Comparison of ENCODE assay signal across 31 cellular contexts in the genomic region with DNA sequence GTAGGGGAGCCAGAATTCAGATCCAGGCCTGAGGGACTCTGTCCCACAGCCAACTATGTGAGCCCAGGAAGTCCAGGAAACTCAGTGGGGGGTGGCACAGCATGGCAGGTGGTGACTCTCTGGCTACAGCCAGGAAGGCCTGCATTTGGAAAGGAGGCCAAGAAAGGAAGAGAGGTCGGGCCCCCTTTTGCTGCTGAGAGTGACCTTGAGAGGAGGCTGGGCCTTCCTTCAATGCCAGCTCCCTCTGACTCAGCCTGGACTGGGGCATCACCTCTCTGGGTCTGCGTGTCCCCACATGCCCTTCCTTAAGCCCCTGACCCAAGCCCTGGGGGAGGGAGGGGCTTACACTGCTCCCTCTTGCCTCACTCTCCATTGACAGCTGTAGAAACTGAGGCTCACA. TPM values are rescaled to one million over a fixed set of nuclear protein-coding genes. Genes with fewer than 3 reads are reported as not detected.
DNase-seq lines count a peak whose midpoint lies in the region; ATAC-seq and TF ChIP-seq lines count a peak whose summit lies in the region.
"Had no signal": no experiment of that assay in that cellular context is flagged by ENCODE, and none has a peak within 500 bp of the region (broad histone marks: within the 10 kb centered on the region; RNA-seq: fewer than 3 reads in every experiment).

No MANE protein-coding gene starts in this region.

- no peak for TF ChIP-seq POLR2A in transverse colon (IDR thresholded peaks at IDR 0.05)

- no peak for TF ChIP-seq CTCF in chondrocyte (IDR thresholded peaks at IDR 0.05)
- no peak for TF ChIP-seq CTCF in osteoblast (IDR thresholded peaks at IDR 0.05; ENCODE audit: extremely low read depth, low read depth, low read length)
- TF ChIP-seq CTCF in transverse colon (IDR thresholded peaks at IDR 0.05): no peak
- no peak for TF ChIP-seq CTCF in upper lobe of right lung (IDR thresholded peaks at IDR 0.05)

- H2AFZ ChIP-seq in osteoblast (ENCODE audit: low read length): no peak overlapping the region

- H3K36me3 Mint-ChIP-seq in chondrocyte (ENCODE audit: low read depth): no peaks in the 10 kb centered on the region
- H3K36me3 Mint-ChIP-seq: activated naive CD4-positive, alpha-beta T cell treated with anti-CD3 and anti-CD28 coated beads, Interleukin-2, amount 50 U/mL, for 24 hours had no signal

- no peak for ATAC-seq in upper lobe of right lung
- ATAC-seq: activated CD8-positive, alpha-beta T cell treated with anti-CD3 and anti-CD28 coated beads, Interleukin-2, amount 10 ng/mL, durations not matched to agents 7 days and 5 days; activated T-helper 17 cell treated with anti-CD3 and anti-CD28 coated beads, Interleukin-2, amount 50 U/mL, for 72 hours; gastrocnemius medialis; GM12878 had no signal

- H3K27me3 ChIP-seq in osteoblast (ENCODE audit: insufficient read depth, low read length): no peaks in the 10 kb centered on the region
- no peaks in the 10 kb centered on the region for H3K27me3 ChIP-seq in transverse colon
- no peaks in the 10 kb centered on the region for H3K27me3 ChIP-seq in upper lobe of right lung
- H3K27me3 ChIP-seq: gastrocnemius medialis, ovary had no signal

- in situ Hi-C loops in transverse colon (cut with MboI; ENCODE audit: low pct_ligation_motif_present in 1 of 4, low pct_unique_long_range_greater_than_20kb in 1 of 4, low sequenced_read_pairs in 3 of 4): no loop called here

- H3K4me1 ChIP-seq in osteoblast (ENCODE audit: insufficient read depth, low read length): peaks cover 9% of the 10 kb centered on the region
- no peaks in the 10 kb centered on the region for H3K4me1 ChIP-seq in transverse colon
- H3K4me1 ChIP-seq in upper lobe of right lung: no peaks in the 10 kb centered on the region
- H3K4me1 ChIP-seq: breast epithelium had no signal

- H3K27me3 Mint-ChIP-seq in chondrocyte (ENCODE audit: low read depth): no peaks in the 10 kb centered on the region
- H3K27me3 Mint-ChIP-seq: activated naive CD4-positive, alpha-beta T cell treated with anti-CD3 and anti-CD28 coated beads, Interleukin-2, amount 50 U/mL, for 24 hours; activated T-helper 17 cell treated with anti-CD3 and anti-CD28 coated beads, Interleukin-2, amount 50 U/mL, for 72 hours had no signal

- peak; percentile 3 for DNase-seq in GM03348 (ENCODE audit: low spot score)
- DNase-seq in NCI-H82 (lab: John Stamatoyannopoulos, UW): peak; percentile 54
- no peak for DNase-seq in chondrocyte (ENCODE audit: low spot score)
- DNase-seq in osteoblast (ENCODE audit: insufficient read length, low spot score, missing footprints): peak; percentile 65
- no peak for DNase-seq in transverse colon
- DNase-seq in stimulated activated CD4-positive, alpha-beta T cell treated with anti-CD3 and anti-CD28 coated beads, Interleukin-2, amount 100 ng/mL, for 48 hours: no peak
- DNase-seq in upper lobe of right lung: no peak
- no peak for DNase-seq in NCI-H1694 treated with DMSO at 0.1 percent for 48 hours (lab: John Stamatoyannopoulos, UW)
- DNase-seq: activated CD8-positive, alpha-beta T cell treated with anti-CD3 and anti-CD28 coated beads, Interleukin-2, amount 10 ng/mL, durations not matched to agents 7 days and 5 days; CD4-positive, alpha-beta T cell; gastrocnemius medialis; HFFc6; NCI-H1105; NCI-H1930; NCI-H510A treated with DMSO at 0.1 percent for 48 hours; nephron progenitor cell; OCI-M1; ovary; stimulated activated naive CD4-positive, alpha-beta T cell treated with Interleukin-2 at 50 U/mL for 16 hours had no signal

- TF ChIP-seq EP300 in transverse colon (IDR thresholded peaks at IDR 0.05; ENCODE audit: low read depth): no peak

- H3K9me3 Mint-ChIP-seq in chondrocyte (ENCODE audit: low read depth): peaks cover 4% of the 10 kb centered on the region
- H3K9me3 Mint-ChIP-seq: activated naive CD4-positive, alpha-beta T cell treated with anti-CD3 and anti-CD28 coated beads, Interleukin-2, amount 50 U/mL, for 24 hours; activated T-helper 17 cell treated with anti-CD3 and anti-CD28 coated beads, Interleukin-2, amount 50 U/mL, for 72 hours; CD4-positive, alpha-beta T cell; T-helper 2 cell treated with Interferon-gamma antibody and Interleukin-4, amounts not matched to agents 5 μg/mL and 100 μg/mL, for 36 hours had no signal

- H3K4me2 ChIP-seq in osteoblast (ENCODE audit: insufficient read depth, low read length): no peak overlapping the region

- WGBS in transverse colon (ENCODE audit: low coverage in 1 of 2), 2 donors: 67% methylated on average over 1 of the region's 2 CpGs; no CpG with 5 or more reads in 1 of the 2 donors

- no peaks in the 10 kb centered on the region for H4K20me1 ChIP-seq in osteoblast (ENCODE audit: insufficient read depth, low read length)

- H3K27ac ChIP-seq in osteoblast (ENCODE audit: low read depth, low read length) (no peak overlapping the region), transverse colon (no peak overlapping the region), upper lobe of right lung (no peak overlapping the region)
- H3K27ac ChIP-seq: breast epithelium, ovary, skin epidermis had no signal

- H3K9me3 ChIP-seq in osteoblast (ENCODE audit: low read depth, low read length) (no peaks in the 10 kb centered on the region), transverse colon (no peaks in the 10 kb centered on the region), upper lobe of right lung (no peaks in the 10 kb centered on the region)
- H3K9me3 ChIP-seq: gastrocnemius medialis, ovary had no signal

- H3K4me3 ChIP-seq in osteoblast (ENCODE audit: insufficient read depth, low read length) (no peak overlapping the region), transverse colon (no peak overlapping the region), upper lobe of right lung (no peak overlapping the region)
- H3K4me3 ChIP-seq: breast epithelium, gastrocnemius medialis, GM12878, lung, ovary, skin epidermis had no signal

- H3K27ac Mint-ChIP-seq in chondrocyte (ENCODE audit: unreplicated experiment): peak overlapping the region; percentile 36
- H3K27ac Mint-ChIP-seq: activated CD8-positive, alpha-beta T cell treated with anti-CD3 and anti-CD28 coated beads, Interleukin-2, amount 10 ng/mL, durations not matched to agents 7 days and 5 days; activated naive CD4-positive, alpha-beta T cell treated with anti-CD3 and anti-CD28 coated beads, Interleukin-2, amount 50 U/mL, for 24 hours; activated T-helper 17 cell treated with anti-CD3 and anti-CD28 coated beads, Interleukin-2, amount 50 U/mL, for 72 hours; CD4-positive, alpha-beta T cell; HFFc6; IgD-negative memory B cell; nephron progenitor cell; T-helper 2 cell treated with Interferon-gamma antibody and Interleukin-4, amounts not matched to agents 5 μg/mL and 100 μg/mL, for 36 hours had no signal

- H3K4me1 Mint-ChIP-seq in chondrocyte (ENCODE audit: low read depth): peaks cover 54% of the 10 kb centered on the region
- H3K4me1 Mint-ChIP-seq: activated naive CD4-positive, alpha-beta T cell treated with anti-CD3 and anti-CD28 coated beads, Interleukin-2, amount 50 U/mL, for 24 hours; activated T-helper 17 cell treated with anti-CD3 and anti-CD28 coated beads, Interleukin-2, amount 50 U/mL, for 72 hours; IgD-negative memory B cell had no signal

- H3K79me2 ChIP-seq in osteoblast (ENCODE audit: insufficient read depth, low read length): no peaks in the 10 kb centered on the region

- H3K36me3 ChIP-seq in osteoblast (ENCODE audit: insufficient read depth, low read length) (no peaks in the 10 kb centered on the region), transverse colon (no peaks in the 10 kb centered on the region), upper lobe of right lung (no peaks in the 10 kb centered on the region)
- H3K36me3 ChIP-seq: breast epithelium, gastrocnemius medialis, ovary had no signal

- no peak overlapping the region for H3K4me3 Mint-ChIP-seq in chondrocyte (ENCODE audit: unreplicated experiment)
- H3K4me3 Mint-ChIP-seq: activated CD8-positive, alpha-beta T cell treated with anti-CD3 and anti-CD28 coated beads, Interleukin-2, amount 10 ng/mL, durations not matched to agents 7 days and 5 days; activated naive CD4-positive, alpha-beta T cell treated with anti-CD3 and anti-CD28 coated beads, Interleukin-2, amount 50 U/mL, for 24 hours; activated T-helper 17 cell treated with anti-CD3 and anti-CD28 coated beads, Interleukin-2, amount 50 U/mL, for 72 hours; CD4-positive, alpha-beta T cell; HFFc6; IgD-negative memory B cell; nephron progenitor cell; T-helper 2 cell treated with Interferon-gamma antibody and Interleukin-4, amounts not matched to agents 5 μg/mL and 100 μg/mL, for 36 hours had no signal

- intact Hi-C loops in transverse colon (cut with DNase I; ENCODE audit: low total_unique reads) (no loop called here), upper lobe of right lung (cut with DNase I) (no loop called here)

RNA-seq across cellular contexts. Expression of gene MYL10, which starts 6.4 kb away (rescaled TPM):
- 3.4 to 5.1 TPM (median 4.7 TPM) in 3 replicates for total RNA-seq in chondrocyte
- not detected in 2 replicates for total RNA-seq in osteoblast
- total RNA-seq in transverse colon: not detected
- total RNA-seq in upper lobe of right lung: not detected
- total RNA-seq: activated CD8-positive, alpha-beta T cell treated with anti-CD3 and anti-CD28 coated beads, Interleukin-2, amount 10 ng/mL, durations not matched to agents 7 days and 5 days; activated T-helper 17 cell treated with anti-CD3 and anti-CD28 coated beads, Interleukin-2, amount 50 U/mL, for 72 hours; breast epithelium; CD4-positive, alpha-beta T cell; fibroblast of lung; GM12878; HFFc6; HT-29; lung; ovary; renal cortical epithelial cell; temporal lobe had no signal

Comparison
In these comparisons a context has a peak if more than half of its experiments do, and no peak if none do; other contexts are left out.
1. DNase-seq: peak in GM03348 (single experiment), NCI-H82 (single experiment) and osteoblast (single experiment); none in chondrocyte (single experiment), transverse colon (single experiment), stimulated activated CD4-positive, alpha-beta T cell treated with anti-CD3 and anti-CD28 coated beads, Interleukin-2, amount 100 ng/mL, for 48 hours (0 of 2), upper lobe of right lung (single experiment) and NCI-H1694 treated with DMSO at 0.1 percent for 48 hours (single experiment).